In the genomic region with DNA sequence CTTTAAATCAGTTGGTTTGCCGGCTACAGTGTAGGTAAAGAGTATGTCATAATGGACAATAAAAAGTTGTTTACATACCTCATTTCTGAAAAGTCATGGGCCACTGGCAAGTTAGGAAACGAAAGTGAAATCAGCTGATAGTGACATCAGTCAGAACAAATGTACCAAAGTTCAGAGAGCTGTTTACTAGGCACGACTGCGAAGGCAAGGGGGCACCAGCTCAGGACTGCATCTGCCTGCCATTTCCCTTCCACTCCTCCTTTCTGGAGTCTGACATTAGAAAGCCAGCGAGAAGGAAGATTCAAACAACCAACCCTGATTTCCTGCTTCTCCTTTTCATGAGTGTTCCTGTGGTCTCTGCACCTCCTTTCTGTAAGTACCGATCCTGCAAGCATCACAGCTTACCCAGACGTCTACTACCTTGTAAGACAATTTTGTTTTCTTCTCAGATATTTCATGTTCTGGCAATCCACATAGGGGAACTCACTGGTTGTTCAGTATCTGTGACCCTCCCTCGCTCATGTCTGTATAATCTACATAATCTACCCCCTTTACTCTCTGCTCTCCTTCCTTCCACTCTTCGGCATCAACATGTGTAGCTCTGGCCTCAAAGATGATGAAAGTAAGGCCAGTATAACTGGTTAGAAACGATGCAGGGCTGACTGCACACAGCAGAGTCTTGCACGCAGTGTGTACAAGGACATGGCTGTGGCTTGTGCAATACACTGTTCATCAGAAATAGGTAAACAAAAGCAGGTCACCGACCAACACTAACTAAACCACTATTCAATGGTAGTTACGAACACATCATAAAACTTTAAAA, we compare ENCODE assay signal across 1 cellular context.
A peak's percentile ranks its signal among the peaks of the same experiment; 100 is the strongest.
TF ChIP-seq lines count a peak whose summit lies in the region.

A gene (plus strand): TSS at position 174 of the 823 bp plus-strand sequence. CDS start 16,370 bp downstream, outside the sequence.

TF ChIP-seq in HepG2, 621 proteins besides CTCF, POLR2A, EP300 and RAD21 (continued from another document and continues in another):
- TF ChIP-seq, protein P1, sequence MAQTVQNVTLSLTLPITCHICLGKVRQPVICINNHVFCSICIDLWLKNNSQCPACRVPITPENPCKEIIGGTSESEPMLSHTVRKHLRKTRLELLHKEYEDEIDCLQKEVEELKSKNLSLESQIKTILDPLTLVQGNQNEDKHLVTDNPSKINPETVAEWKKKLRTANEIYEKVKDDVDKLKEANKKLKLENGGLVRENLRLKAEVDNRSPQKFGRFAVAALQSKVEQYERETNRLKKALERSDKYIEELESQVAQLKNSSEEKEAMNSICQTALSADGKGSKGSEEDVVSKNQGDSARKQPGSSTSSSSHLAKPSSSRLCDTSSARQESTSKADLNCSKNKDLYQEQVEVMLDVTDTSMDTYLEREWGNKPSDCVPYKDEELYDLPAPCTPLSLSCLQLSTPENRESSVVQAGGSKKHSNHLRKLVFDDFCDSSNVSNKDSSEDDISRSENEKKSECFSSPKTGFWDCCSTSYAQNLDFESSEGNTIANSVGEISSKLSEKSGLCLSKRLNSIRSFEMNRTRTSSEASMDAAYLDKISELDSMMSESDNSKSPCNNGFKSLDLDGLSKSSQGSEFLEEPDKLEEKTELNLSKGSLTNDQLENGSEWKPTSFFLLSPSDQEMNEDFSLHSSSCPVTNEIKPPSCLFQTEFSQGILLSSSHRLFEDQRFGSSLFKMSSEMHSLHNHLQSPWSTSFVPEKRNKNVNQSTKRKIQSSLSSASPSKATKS (CRISPR knock-in tag; IDR thresholded peaks at IDR 0.05): 0 out of 2 replicates have a peak, but pooled peaks have one; percentile 44
- TF ChIP-seq GZF1 (CRISPR knock-in tag; IDR thresholded peaks at IDR 0.05): 0 out of 2 replicates have a peak, but pooled peaks have one; percentile 21
- TF ChIP-seq KLF13 (CRISPR knock-in tag; IDR thresholded peaks at IDR 0.05): no peak
- TF ChIP-seq RARA (CRISPR knock-in tag; IDR thresholded peaks at IDR 0.05): peak; percentile 77
- peak; percentile 14; the same call in 1 of the 2 replicates for TF ChIP-seq POGZ (CRISPR knock-in tag; IDR thresholded peaks at IDR 0.05)
- no peak for TF ChIP-seq CENPT (CRISPR knock-in tag; IDR thresholded peaks at IDR 0.05; ENCODE audit: low read depth)
- TF ChIP-seq, protein P2, sequence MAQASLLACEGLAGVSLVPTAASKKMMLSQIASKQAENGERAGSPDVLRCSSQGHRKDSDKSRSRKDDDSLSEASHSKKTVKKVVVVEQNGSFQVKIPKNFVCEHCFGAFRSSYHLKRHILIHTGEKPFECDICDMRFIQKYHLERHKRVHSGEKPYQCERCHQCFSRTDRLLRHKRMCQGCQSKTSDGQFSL (CRISPR knock-in tag; IDR thresholded peaks at IDR 0.05): no peak
- TF ChIP-seq, protein P3, sequence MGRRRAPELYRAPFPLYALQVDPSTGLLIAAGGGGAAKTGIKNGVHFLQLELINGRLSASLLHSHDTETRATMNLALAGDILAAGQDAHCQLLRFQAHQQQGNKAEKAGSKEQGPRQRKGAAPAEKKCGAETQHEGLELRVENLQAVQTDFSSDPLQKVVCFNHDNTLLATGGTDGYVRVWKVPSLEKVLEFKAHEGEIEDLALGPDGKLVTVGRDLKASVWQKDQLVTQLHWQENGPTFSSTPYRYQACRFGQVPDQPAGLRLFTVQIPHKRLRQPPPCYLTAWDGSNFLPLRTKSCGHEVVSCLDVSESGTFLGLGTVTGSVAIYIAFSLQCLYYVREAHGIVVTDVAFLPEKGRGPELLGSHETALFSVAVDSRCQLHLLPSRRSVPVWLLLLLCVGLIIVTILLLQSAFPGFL (CRISPR knock-in tag; IDR thresholded peaks at IDR 0.05): no peak
- TF ChIP-seq ZFP82 (CRISPR knock-in tag; IDR thresholded peaks at IDR 0.05; ENCODE audit: borderline replicate concordance): 0 out of 2 replicates have a peak, but pooled peaks have one; percentile 31
- TF ChIP-seq, protein P4, sequence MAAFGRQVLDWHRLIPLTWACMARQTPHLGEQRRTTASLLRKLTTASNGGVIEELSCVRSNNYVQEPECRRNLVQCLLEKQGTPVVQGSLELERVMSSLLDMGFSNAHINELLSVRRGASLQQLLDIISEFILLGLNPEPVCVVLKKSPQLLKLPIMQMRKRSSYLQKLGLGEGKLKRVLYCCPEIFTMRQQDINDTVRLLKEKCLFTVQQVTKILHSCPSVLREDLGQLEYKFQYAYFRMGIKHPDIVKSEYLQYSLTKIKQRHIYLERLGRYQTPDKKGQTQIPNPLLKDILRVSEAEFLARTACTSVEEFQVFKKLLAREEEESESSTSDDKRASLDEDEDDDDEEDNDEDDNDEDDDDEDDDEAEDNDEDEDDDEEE (CRISPR knock-in tag; IDR thresholded peaks at IDR 0.05): no peak
- TF ChIP-seq, protein P5, sequence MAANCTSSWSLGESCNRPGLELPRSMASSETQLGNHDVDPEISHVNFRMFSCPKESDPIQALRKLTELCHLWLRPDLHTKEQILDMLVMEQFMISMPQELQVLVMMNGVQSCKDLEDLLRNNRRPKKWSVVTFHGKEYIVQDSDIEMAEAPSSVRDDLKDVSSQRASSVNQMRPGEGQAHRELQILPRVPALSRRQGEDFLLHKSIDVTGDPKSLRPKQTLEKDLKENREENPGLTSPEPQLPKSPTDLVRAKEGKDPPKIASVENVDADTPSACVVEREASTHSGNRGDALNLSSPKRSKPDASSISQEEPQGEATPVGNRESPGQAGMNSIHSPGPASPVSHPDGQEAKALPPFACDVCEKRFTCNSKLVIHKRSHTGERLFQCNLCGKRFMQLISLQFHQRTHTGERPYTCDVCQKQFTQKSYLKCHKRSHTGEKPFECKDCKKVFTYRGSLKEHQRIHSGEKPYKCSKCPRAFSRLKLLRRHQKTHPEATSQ (CRISPR knock-in tag; IDR thresholded peaks at IDR 0.05; ENCODE audit: borderline replicate concordance): 0 out of 2 replicates have a peak, but pooled peaks have one; percentile 38
- no peak for TF ChIP-seq RFX1 (IDR thresholded peaks at IDR 0.05)
- TF ChIP-seq STAT5B (CRISPR knock-in tag; IDR thresholded peaks at IDR 0.05): no peak
- TF ChIP-seq, protein P6, sequence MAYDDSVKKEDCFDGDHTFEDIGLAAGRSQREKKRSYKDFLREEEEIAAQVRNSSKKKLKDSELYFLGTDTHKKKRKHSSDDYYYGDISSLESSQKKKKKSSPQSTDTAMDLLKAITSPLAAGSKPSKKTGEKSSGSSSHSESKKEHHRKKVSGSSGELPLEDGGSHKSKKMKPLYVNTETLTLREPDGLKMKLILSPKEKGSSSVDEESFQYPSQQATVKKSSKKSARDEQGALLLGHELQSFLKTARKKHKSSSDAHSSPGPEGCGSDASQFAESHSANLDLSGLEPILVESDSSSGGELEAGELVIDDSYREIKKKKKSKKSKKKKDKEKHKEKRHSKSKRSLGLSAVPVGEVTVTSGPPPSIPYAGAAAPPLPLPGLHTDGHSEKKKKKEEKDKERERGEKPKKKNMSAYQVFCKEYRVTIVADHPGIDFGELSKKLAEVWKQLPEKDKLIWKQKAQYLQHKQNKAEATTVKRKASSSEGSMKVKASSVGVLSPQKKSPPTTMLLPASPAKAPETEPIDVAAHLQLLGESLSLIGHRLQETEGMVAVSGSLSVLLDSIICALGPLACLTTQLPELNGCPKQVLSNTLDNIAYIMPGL (CRISPR knock-in tag; IDR thresholded peaks at IDR 0.05; ENCODE audit: borderline replicate concordance in 1 of 2, low read depth in 1 of 2): peak in 1 of 2 experiments; percentile 74; a peak in 3 of 4 replicates
- TF ChIP-seq, protein P7, sequence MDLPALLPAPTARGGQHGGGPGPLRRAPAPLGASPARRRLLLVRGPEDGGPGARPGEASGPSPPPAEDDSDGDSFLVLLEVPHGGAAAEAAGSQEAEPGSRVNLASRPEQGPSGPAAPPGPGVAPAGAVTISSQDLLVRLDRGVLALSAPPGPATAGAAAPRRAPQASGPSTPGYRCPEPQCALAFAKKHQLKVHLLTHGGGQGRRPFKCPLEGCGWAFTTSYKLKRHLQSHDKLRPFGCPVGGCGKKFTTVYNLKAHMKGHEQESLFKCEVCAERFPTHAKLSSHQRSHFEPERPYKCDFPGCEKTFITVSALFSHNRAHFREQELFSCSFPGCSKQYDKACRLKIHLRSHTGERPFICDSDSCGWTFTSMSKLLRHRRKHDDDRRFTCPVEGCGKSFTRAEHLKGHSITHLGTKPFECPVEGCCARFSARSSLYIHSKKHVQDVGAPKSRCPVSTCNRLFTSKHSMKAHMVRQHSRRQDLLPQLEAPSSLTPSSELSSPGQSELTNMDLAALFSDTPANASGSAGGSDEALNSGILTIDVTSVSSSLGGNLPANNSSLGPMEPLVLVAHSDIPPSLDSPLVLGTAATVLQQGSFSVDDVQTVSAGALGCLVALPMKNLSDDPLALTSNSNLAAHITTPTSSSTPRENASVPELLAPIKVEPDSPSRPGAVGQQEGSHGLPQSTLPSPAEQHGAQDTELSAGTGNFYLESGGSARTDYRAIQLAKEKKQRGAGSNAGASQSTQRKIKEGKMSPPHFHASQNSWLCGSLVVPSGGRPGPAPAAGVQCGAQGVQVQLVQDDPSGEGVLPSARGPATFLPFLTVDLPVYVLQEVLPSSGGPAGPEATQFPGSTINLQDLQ (CRISPR knock-in tag; IDR thresholded peaks at IDR 0.05): no peak
- peak; percentile 55 for TF ChIP-seq ASH2L (IDR thresholded peaks at IDR 0.05; ENCODE audit: insufficient read length, low read depth, low read length)
- no peak for TF ChIP-seq ETV6 (CRISPR knock-in tag; conservative IDR thresholded peaks at IDR 0.05)
- TF ChIP-seq REPIN1 (CRISPR knock-in tag; IDR thresholded peaks at IDR 0.05; ENCODE audit: borderline replicate concordance, low read depth): peak; percentile 24; the same call in 1 of the 2 replicates
- TF ChIP-seq PHF21A (CRISPR knock-in tag; IDR thresholded peaks at IDR 0.05): peak; percentile 50
- TF ChIP-seq, protein P8, sequence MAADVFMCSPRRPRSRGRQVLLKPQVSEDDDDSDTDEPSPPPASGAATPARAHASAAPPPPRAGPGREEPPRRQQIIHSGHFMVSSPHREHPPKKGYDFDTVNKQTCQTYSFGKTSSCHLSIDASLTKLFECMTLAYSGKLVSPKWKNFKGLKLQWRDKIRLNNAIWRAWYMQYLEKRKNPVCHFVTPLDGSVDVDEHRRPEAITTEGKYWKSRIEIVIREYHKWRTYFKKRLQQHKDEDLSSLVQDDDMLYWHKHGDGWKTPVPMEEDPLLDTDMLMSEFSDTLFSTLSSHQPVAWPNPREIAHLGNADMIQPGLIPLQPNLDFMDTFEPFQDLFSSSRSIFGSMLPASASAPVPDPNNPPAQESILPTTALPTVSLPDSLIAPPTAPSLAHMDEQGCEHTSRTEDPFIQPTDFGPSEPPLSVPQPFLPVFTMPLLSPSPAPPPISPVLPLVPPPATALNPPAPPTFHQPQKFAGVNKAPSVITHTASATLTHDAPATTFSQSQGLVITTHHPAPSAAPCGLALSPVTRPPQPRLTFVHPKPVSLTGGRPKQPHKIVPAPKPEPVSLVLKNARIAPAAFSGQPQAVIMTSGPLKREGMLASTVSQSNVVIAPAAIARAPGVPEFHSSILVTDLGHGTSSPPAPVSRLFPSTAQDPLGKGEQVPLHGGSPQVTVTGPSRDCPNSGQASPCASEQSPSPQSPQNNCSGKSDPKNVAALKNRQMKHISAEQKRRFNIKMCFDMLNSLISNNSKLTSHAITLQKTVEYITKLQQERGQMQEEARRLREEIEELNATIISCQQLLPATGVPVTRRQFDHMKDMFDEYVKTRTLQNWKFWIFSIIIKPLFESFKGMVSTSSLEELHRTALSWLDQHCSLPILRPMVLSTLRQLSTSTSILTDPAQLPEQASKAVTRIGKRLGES (CRISPR knock-in tag; IDR thresholded peaks at IDR 0.05; ENCODE audit: borderline replicate concordance): no peak
- no peak for TF ChIP-seq ZFP36 (IDR thresholded peaks at IDR 0.05; ENCODE audit: borderline replicate concordance, low read depth, low read length, partially characterized antibody)
- peak; percentile 79 for TF ChIP-seq HDAC1 (CRISPR knock-in tag; IDR thresholded peaks at IDR 0.05)
- no peak; the same call in 1 of the 2 replicates for TF ChIP-seq ZMAT3 (CRISPR knock-in tag; conservative IDR thresholded peaks at IDR 0.05)
- TF ChIP-seq, protein P9, sequence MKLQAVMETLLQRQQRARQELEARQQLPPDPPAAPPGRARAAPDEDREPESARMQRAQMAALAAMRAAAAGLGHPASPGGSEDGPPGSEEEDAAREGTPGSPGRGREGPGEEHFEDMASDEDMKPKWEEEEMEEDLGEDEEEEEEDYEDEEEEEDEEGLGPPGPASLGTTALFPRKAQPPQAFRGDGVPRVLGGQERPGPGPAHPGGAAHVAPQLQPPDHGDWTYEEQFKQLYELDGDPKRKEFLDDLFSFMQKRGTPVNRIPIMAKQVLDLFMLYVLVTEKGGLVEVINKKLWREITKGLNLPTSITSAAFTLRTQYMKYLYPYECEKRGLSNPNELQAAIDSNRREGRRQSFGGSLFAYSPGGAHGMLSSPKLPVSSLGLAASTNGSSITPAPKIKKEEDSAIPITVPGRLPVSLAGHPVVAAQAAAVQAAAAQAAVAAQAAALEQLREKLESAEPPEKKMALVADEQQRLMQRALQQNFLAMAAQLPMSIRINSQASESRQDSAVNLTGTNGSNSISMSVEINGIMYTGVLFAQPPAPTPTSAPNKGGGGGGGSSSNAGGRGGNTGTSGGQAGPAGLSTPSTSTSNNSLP (IDR thresholded peaks at IDR 0.05; ENCODE audit: low read depth, low read length): peak; percentile 67
- TF ChIP-seq, protein P10, sequence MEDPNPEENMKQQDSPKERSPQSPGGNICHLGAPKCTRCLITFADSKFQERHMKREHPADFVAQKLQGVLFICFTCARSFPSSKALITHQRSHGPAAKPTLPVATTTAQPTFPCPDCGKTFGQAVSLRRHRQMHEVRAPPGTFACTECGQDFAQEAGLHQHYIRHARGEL (CRISPR knock-in tag; IDR thresholded peaks at IDR 0.05): no peak
- TF ChIP-seq KLF12 (CRISPR knock-in tag; IDR thresholded peaks at IDR 0.05; ENCODE audit: borderline replicate concordance): peak; percentile 69; the same call in 1 of the 2 replicates
- TF ChIP-seq, protein P11, sequence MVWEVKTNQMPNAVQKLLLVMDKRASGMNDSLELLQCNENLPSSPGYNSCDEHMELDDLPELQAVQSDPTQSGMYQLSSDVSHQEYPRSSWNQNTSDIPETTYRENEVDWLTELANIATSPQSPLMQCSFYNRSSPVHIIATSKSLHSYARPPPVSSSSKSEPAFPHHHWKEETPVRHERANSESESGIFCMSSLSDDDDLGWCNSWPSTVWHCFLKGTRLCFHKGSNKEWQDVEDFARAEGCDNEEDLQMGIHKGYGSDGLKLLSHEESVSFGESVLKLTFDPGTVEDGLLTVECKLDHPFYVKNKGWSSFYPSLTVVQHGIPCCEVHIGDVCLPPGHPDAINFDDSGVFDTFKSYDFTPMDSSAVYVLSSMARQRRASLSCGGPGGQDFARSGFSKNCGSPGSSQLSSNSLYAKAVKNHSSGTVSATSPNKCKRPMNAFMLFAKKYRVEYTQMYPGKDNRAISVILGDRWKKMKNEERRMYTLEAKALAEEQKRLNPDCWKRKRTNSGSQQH (CRISPR knock-in tag; IDR thresholded peaks at IDR 0.05; ENCODE audit: low read depth): peak; percentile 81
- TF ChIP-seq RARG (CRISPR knock-in tag; IDR thresholded peaks at IDR 0.05; ENCODE audit: low read depth): no peak
- peak; percentile 96 for TF ChIP-seq FOXA3 (CRISPR knock-in tag; IDR thresholded peaks at IDR 0.05)
- TF ChIP-seq HES4 (CRISPR knock-in tag; IDR thresholded peaks at IDR 0.05; ENCODE audit: borderline replicate concordance): no peak
- peak; percentile 70 for TF ChIP-seq CREM (IDR thresholded peaks at IDR 0.05)
- no peak for TF ChIP-seq CREM (CRISPR knock-in tag; IDR thresholded peaks at IDR 0.05)
- TF ChIP-seq, protein P12, sequence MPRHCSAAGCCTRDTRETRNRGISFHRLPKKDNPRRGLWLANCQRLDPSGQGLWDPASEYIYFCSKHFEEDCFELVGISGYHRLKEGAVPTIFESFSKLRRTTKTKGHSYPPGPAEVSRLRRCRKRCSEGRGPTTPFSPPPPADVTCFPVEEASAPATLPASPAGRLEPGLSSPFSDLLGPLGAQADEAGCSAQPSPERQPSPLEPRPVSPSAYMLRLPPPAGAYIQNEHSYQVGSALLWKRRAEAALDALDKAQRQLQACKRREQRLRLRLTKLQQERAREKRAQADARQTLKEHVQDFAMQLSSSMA (CRISPR knock-in tag; IDR thresholded peaks at IDR 0.05): no peak
- TF ChIP-seq ZNF343 (CRISPR knock-in tag; IDR thresholded peaks at IDR 0.05): no peak
- TF ChIP-seq GPN1 (CRISPR knock-in tag; IDR thresholded peaks at IDR 0.05; ENCODE audit: borderline replicate concordance): no peak
- TF ChIP-seq ONECUT2 (CRISPR knock-in tag; IDR thresholded peaks at IDR 0.05): peak; percentile 24; the same call in 1 of the 2 replicates
